8 cellular contexts compared by ENCODE assay signal in the genomic region with DNA sequence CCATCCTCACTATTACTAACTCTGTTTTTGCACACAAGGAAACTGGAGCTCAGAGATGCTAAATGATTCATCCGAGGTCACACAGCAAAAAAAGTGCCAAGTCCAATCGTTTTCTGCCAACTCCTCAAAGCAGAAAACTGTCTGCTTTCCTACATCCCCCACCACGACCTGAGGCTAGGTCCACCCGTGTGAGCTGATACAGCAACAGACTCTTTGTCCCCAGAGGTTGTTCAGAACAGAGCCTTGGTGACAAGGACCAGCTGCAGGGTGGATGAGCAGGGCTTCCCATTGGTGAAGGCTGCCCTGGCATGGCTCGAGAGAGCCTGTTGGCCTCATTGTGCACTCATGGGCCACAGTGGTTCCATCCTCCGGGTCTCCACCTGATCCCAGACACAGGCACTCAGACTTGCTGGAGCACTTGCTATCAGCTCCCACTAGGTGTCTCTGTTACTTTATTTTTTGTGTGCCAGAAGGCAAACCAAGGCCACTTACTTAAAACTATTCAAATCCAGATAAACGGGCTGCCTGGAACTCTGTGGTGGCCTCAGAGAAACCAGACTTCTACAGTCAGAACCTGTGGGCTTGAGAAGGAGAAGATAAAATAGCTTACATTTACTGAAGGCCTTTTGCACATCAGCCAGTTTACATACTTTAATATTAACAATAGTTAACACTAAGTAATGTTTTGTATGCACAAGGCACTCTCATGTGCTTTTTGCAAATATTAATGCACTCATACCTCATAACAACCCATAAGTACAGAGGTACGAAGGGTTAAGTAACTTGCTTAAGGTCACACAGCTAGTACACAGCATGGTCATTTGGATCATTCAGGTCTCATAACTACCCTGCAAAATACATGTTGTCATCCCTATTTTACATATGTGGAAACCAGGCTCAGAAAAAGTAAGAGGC.
DNase-seq lines count a peak whose midpoint lies in the region; ATAC-seq, FAIRE-seq and TF ChIP-seq lines count a peak whose summit lies in the region.

No MANE protein-coding gene starts in this region.

- H3K27me3 ChIP-seq in HepG2 (ENCODE audit: control insufficient read depth in 1 of 2, insufficient read depth in 2 of 2, low read length in 2 of 2) (peaks cover 0 to 3% of the 10 kb centered on the region in 2 experiments; a peak in 2 of 5 replicates), thyroid gland (no peaks in the 10 kb centered on the region)

- H4K20me1 ChIP-seq in HepG2 (ENCODE audit: insufficient read depth, low read length), result no peaks in the 10 kb centered on the region

- H3K9me3 ChIP-seq in HepG2 (ENCODE audit: low read length), result no peaks in the 10 kb centered on the region
- H3K9me3 ChIP-seq in thyroid gland, result no peaks in the 10 kb centered on the region

- H3K27ac ChIP-seq in HepG2 (ENCODE audit: extremely low read length, insufficient read depth, low read length), result no peak overlapping the region
- H3K27ac ChIP-seq in thyroid gland, result no peak overlapping the region

- POLR2A ChIA-PET in HepG2 (lab: Yijun Ruan, JAX), result interaction anchor here (0.6 to 1.6 kb wide), 4 partner anchors 23 to 169 kb away, joined by 3 to 5 read pairs (median 4); partner anchors contain the start of gene CTIF

- H3K9ac ChIP-seq in HepG2 (ENCODE audit: insufficient read depth, low read depth, low read length), result no peak overlapping the region

- WGBS in HepG2 (ENCODE audit: low lambda C conversion rate), result 22% methylated on average over 7 of the region's 8 CpGs
- 34 to 37% methylated on average over 7 to 8 of the region's 8 CpGs for WGBS in thyroid gland, 2 donors

- H3K79me2 ChIP-seq in HepG2 (ENCODE audit: insufficient read depth, low read length), result no peaks in the 10 kb centered on the region

- intact Hi-C loops in HepG2 (cut with micrococcal nuclease; ENCODE audit: unreplicated experiment), result loop anchor here (1.0 kb wide), 3 partner anchors 129 to 188 kb away; no protein-coding TSS in a partner anchor
- intact Hi-C loops in thyroid gland (cut with DNase I), result loop anchor here (2.0 to 10.0 kb wide), 2 partner anchors 69 to 187 kb away; no protein-coding TSS in a partner anchor

- peak; percentile 39 for DNase-seq in Caki2 (ENCODE audit: low read depth)
- peak; percentile 57 for DNase-seq in NCI-H1436 (lab: John Stamatoyannopoulos, UW)
- peak; percentile 74 for DNase-seq in SKM-1 (lab: John Stamatoyannopoulos, UW; ENCODE audit: unreplicated experiment)
- DNase-seq in dedifferentiated amniotic fluid mesenchymal stem cell (ENCODE audit: extremely low spot score), result peak; percentile 88
- peak; percentile 80 for DNase-seq in HepG2 (ENCODE audit: low spot score)
- DNase-seq in thyroid gland, result peak; percentile 46 to 52

- no peak for TF ChIP-seq POLR2A in HepG2 (IDR thresholded peaks at IDR 0.05; ENCODE audit: insufficient read depth in 1 of 2, low read depth in 2 of 2, low read length in 2 of 2)
- TF ChIP-seq POLR2A in thyroid gland (IDR thresholded peaks at IDR 0.05), result no peak

- TF ChIP-seq CTCF in HepG2 (CRISPR knock-in tag; IDR thresholded peaks at IDR 0.05) (peak; percentile 90), thyroid gland (IDR thresholded peaks at IDR 0.05) (peak; percentile 60 to 91 (median 89))

- no peak overlapping the region for H2AFZ ChIP-seq in HepG2 (ENCODE audit: low read length)

- ATAC-seq in GM21423 (IDR thresholded peaks at IDR 0.05; ENCODE audit: unreplicated experiment) (peak; percentile 62), HepG2 (peak; percentile 98), HG02970 (IDR thresholded peaks at IDR 0.05; ENCODE audit: low FRiP score, unreplicated experiment) (no peak)

- peak overlapping the region; percentile 36 for H3K4me2 ChIP-seq in HepG2 (ENCODE audit: low read depth, low read length)

- H3K36me3 ChIP-seq in HepG2 (replicated peaks in 1 of 2; ENCODE audit: control insufficient read depth in 1 of 2, insufficient read depth in 2 of 2, low read length in 2 of 2) (no peaks in the 10 kb centered on the region), thyroid gland (no peaks in the 10 kb centered on the region)

- CTCF ChIA-PET in HepG2 (lab: Yijun Ruan, JAX; ENCODE audit: low intra/inter-chr PET ratio, low total read pairs), result interaction anchor here (1.1 to 3.1 kb wide), 6 partner anchors 30 to 199 kb away, joined by 3 to 21 read pairs (median 6); no protein-coding TSS in a partner anchor

- no peak for TF ChIP-seq EP300 in HepG2 (IDR thresholded peaks at IDR 0.05; ENCODE audit: low read depth in 2 of 2, low read length in 2 of 2)
- TF ChIP-seq EP300 in HepG2 (CRISPR knock-in tag; IDR thresholded peaks at IDR 0.05; ENCODE audit: borderline replicate concordance), result no peak

- peak; percentile 93 for TF ChIP-seq RAD21 in HepG2 (CRISPR knock-in tag; IDR thresholded peaks at IDR 0.05)

- in situ Hi-C loops in Caki2 (cut with HindIII; ENCODE audit: low pct_unique_long_range_greater_than_20kb, low sequenced_read_pairs) (no loop called here), HepG2 (cut with HindIII; ENCODE audit: extremely low pct_ligation_motif_present, low pct_unique_long_range_greater_than_20kb) (loop anchor here (10.0 kb wide), 2 partner anchors 99 to 159 kb away; no protein-coding TSS in a partner anchor)

- peak; percentile 90 for FAIRE-seq in HepG2 (lab: Jason Lieb, UNC)

- BruUV-seq in HepG2 (replicated peaks; lab: Mats Ljungman, UMichigan), result no TSS peak

- H3K4me1 ChIP-seq in HepG2 (ENCODE audit: insufficient read depth, low read length), result peaks cover 19% of the 10 kb centered on the region
- H3K4me1 ChIP-seq in thyroid gland, result no peaks in the 10 kb centered on the region

- H3K4me3 ChIP-seq in HepG2 (replicated peaks in 1 of 3; ENCODE audit: insufficient read depth in 1 of 3, low read depth in 2 of 3, low read length in 3 of 3) (no peak overlapping the region), thyroid gland (replicated peaks in 1 of 3) (no peak overlapping the region)

TF ChIP-seq in HepG2, 621 proteins besides CTCF, POLR2A, EP300 and RAD21 (continues in another document):
- TF ChIP-seq SMC3 (IDR thresholded peaks at IDR 0.05; ENCODE audit: low read length), result peak; percentile 97
- TF ChIP-seq ZFX (CRISPR knock-in tag; IDR thresholded peaks at IDR 0.05; ENCODE audit: low read depth), result peak; percentile 35; the same call in 1 of the 2 replicates
- no peak for TF ChIP-seq ZNF326 (CRISPR knock-in tag; IDR thresholded peaks at IDR 0.05; ENCODE audit: borderline replicate concordance)
- peak; percentile 49; the same call in 1 of the 2 replicates for TF ChIP-seq ZNF557 (CRISPR knock-in tag; IDR thresholded peaks at IDR 0.05)
- 0 out of 2 replicates have a peak, but pooled peaks have one; percentile 21 for TF ChIP-seq ZNF687 (CRISPR knock-in tag; IDR thresholded peaks at IDR 0.05)
- TF ChIP-seq, protein P1, sequence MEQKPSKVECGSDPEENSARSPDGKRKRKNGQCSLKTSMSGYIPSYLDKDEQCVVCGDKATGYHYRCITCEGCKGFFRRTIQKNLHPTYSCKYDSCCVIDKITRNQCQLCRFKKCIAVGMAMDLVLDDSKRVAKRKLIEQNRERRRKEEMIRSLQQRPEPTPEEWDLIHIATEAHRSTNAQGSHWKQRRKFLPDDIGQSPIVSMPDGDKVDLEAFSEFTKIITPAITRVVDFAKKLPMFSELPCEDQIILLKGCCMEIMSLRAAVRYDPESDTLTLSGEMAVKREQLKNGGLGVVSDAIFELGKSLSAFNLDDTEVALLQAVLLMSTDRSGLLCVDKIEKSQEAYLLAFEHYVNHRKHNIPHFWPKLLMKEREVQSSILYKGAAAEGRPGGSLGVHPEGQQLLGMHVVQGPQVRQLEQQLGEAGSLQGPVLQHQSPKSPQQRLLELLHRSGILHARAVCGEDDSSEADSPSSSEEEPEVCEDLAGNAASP (CRISPR knock-in tag; IDR thresholded peaks at IDR 0.05; ENCODE audit: borderline replicate concordance), result 0 out of 2 replicates have a peak, but pooled peaks have one; percentile 45
- TF ChIP-seq, protein P2, sequence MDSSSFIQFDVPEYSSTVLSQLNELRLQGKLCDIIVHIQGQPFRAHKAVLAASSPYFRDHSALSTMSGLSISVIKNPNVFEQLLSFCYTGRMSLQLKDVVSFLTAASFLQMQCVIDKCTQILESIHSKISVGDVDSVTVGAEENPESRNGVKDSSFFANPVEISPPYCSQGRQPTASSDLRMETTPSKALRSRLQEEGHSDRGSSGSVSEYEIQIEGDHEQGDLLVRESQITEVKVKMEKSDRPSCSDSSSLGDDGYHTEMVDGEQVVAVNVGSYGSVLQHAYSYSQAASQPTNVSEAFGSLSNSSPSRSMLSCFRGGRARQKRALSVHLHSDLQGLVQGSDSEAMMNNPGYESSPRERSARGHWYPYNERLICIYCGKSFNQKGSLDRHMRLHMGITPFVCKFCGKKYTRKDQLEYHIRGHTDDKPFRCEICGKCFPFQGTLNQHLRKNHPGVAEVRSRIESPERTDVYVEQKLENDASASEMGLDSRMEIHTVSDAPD (CRISPR knock-in tag; IDR thresholded peaks at IDR 0.05), result no peak
- TF ChIP-seq ZNF772 (CRISPR knock-in tag; IDR thresholded peaks at IDR 0.05), result 0 out of 2 replicates have a peak, but pooled peaks have one; percentile 27
- TF ChIP-seq ZNF354B (CRISPR knock-in tag; IDR thresholded peaks at IDR 0.05), result no peak
